ENCODE assay signal across 1 cellular context in genomic region chr7:121313220-121313792, GRCh38.
TF ChIP-seq lines count a peak whose summit lies in the region.

No MANE protein-coding gene starts in this region.

TF ChIP-seq in HEK293, 187 proteins besides CTCF, POLR2A, EP300 and RAD21 (continued from another document):
- TF ChIP-seq, protein P1, sequence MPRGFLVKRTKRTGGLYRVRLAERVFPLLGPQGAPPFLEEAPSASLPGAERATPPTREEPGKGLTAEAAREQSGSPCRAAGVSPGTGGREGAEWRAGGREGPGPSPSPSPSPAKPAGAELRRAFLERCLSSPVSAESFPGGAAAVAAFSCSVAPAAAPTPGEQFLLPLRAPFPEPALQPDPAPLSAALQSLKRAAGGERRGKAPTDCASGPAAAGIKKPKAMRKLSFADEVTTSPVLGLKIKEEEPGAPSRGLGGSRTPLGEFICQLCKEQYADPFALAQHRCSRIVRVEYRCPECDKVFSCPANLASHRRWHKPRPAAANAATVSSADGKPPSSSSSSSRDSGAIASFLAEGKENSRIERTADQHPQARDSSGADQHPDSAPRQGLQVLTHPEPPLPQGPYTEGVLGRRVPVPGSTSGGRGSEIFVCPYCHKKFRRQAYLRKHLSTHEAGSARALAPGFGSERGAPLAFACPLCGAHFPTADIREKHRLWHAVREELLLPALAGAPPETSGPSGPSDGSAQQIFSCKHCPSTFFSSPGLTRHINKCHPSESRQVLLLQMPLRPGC (tag by site-specific recombination; IDR thresholded peaks at IDR 0.05), result peak; percentile 69
